Comparison of ENCODE assay signal across 8 cellular contexts in the genomic region with DNA sequence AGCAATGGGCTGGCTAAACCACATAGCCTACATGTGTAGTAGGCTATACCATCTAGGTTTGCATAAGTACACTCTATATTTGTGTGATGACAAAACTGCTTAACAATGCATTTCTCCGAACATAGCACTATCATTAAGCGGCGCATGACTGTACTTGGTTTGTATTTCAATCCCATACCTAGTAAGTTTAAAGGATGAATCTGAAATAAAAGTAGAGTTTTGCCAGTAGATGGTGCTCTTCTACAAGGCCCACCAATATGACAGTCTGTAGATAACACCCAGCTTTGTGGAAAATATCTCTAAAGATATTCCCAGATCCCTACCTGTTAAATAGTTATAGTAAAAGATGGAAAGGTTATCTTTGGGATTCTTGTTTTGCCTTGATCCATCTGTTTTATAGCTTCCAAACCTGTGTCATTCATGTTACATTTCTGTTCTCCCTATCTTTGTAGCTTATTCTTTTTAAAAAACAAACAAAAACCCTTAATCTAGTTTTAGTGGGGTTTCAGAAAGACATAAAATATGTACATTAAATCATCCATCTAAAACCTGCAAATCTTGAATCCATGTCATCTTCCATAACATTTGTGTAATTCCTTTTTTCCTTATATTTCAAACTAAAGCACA. TPM values are rescaled to one million over a fixed set of nuclear protein-coding genes. Genes with fewer than 3 reads are reported as not detected.
DNase-seq lines count a peak whose midpoint lies in the region; ATAC-seq and TF ChIP-seq lines count a peak whose summit lies in the region.

No MANE protein-coding gene starts in this region.

- POLR2A ChIA-PET in T-cell (lab: Charles Lee) = no interaction called here

- ATAC-seq in T-cell (replicated peaks in 1 of 4) (peak; percentile 37 to 62 (median 46)), foreskin keratinocyte (peak; percentile 96), GM21447 (IDR thresholded peaks at IDR 0.05; ENCODE audit: unreplicated experiment) (no peak)

- no peak overlapping the region for H3K27ac Mint-ChIP-seq in T-cell

- no peaks in the 10 kb centered on the region for H3K27me3 ChIP-seq in GM06990 (replicated peaks; ENCODE audit: control insufficient read depth, insufficient read depth, low read length)
- H3K27me3 ChIP-seq in foreskin keratinocyte = no peaks in the 10 kb centered on the region

- H3K4me3 ChIP-seq in GM06990 (replicated peaks; ENCODE audit: low read depth, low read length) (no peak overlapping the region), HFF-Myc (replicated peaks; ENCODE audit: low read depth, low read length) (no peak overlapping the region), retinal pigment epithelial cell (ENCODE audit: low read length) (no peak overlapping the region)

- H3K36me3 Mint-ChIP-seq in T-cell = peaks cover 32% of the 10 kb centered on the region

- H3K27ac ChIP-seq in foreskin keratinocyte = no peak overlapping the region

- no peaks in the 10 kb centered on the region for H3K27me3 Mint-ChIP-seq in T-cell

- no peak overlapping the region for H3K4me3 Mint-ChIP-seq in T-cell

- no peaks in the 10 kb centered on the region for H3K4me1 ChIP-seq in foreskin keratinocyte

- TF ChIP-seq CTCF in GM06990 (IDR thresholded peaks at IDR 0.05; ENCODE audit: insufficient read depth, low read length, poor library complexity, severe bottlenecking) (peak; percentile 60), HFF-Myc (IDR thresholded peaks at IDR 0.05; ENCODE audit: low read depth, low read length, missing control alignments) (peak; percentile 53), foreskin keratinocyte (conservative IDR thresholded peaks at IDR 0.05) (peak; percentile 81), retinal pigment epithelial cell (conservative IDR thresholded peaks at IDR 0.05; ENCODE audit: low read depth, low read length) (peak; percentile 68)

- no peaks in the 10 kb centered on the region for H3K9me3 Mint-ChIP-seq in T-cell

- DNase-seq in A172 (ENCODE audit: low spot score) = peak; percentile 74
- no peak for DNase-seq in GM06990 (ENCODE audit: extremely low read depth, insufficient read length)
- peak; percentile 14 for DNase-seq in HFF-Myc (ENCODE audit: extremely low read depth, low read depth)
- peak; percentile 19 for DNase-seq in MV-4-11 (lab: John Stamatoyannopoulos, UW)
- no peak for DNase-seq in T-cell
- DNase-seq in foreskin keratinocyte = peak; percentile 47 to 69
- DNase-seq in retinal pigment epithelial cell (ENCODE audit: low read depth) = no peak

- CTCF ChIA-PET in T-cell (lab: Charles Lee) = interaction anchor here (0.6 to 2.5 kb wide), 17 partner anchors 12 to 405 kb away, joined by 3 to 25 read pairs (median 3); no protein-coding TSS in a partner anchor

- H3K36me3 ChIP-seq in GM06990 (ENCODE audit: control insufficient read depth, insufficient read depth, low read length) = peaks cover 2% of the 10 kb centered on the region; the same call in 1 of the 2 replicates

- H3K4me1 Mint-ChIP-seq in T-cell = peaks cover 8 to 14% (median 11%) of the 10 kb centered on the region in 3 donors

RNA-seq across cellular contexts. Expression of a gene that starts 20.7 kb away (rescaled TPM):
- total RNA-seq in A172 (2014; rRNA removed; shearing (Covaris generic)) = 20.5 and 22.7 TPM in 2 replicates
- total RNA-seq in T-cell (1 to 10 TPM; 8.3 to 9.9 (median 8.6) TPM), foreskin keratinocyte (9.5 and 9.6 TPM in 2 replicates)
- polyA plus RNA-seq in foreskin keratinocyte = 1.2 and 1.3 TPM in 2 replicates

RNA-seq across cellular contexts. Expression of a gene that starts 33.9 kb away (rescaled TPM):
- total RNA-seq in A172 (2014; rRNA removed; shearing (Covaris generic)) = 77.6 and 80.0 TPM in 2 replicates
- total RNA-seq in T-cell (under 1 TPM; 0.41 to 0.93 (median 0.44) TPM), foreskin keratinocyte (32.6 and 39.2 TPM in 2 replicates)
- polyA plus RNA-seq in foreskin keratinocyte = 7.7 and 10.9 TPM in 2 replicates

Comparison
In these comparisons a context has a peak if more than half of its experiments do, and no peak if none do; other contexts are left out.
1. DNase-seq: peak in A172 (single experiment), HFF-Myc (single experiment), MV-4-11 (single experiment) and foreskin keratinocyte (2 of 2); none in GM06990 (single experiment), T-cell (0 of 34) and retinal pigment epithelial cell (single experiment).
2. RNA of a gene that starts 33.9 kb away (total RNA-seq): 77.6 to 80.0 TPM in A172 and 32.6 to 39.2 TPM in foreskin keratinocyte; 0.41 to 0.93 TPM in T-cell; every median in the first group is over 10 times any median in the second.
3. Peak in every context shown above with its lines, with median percentiles within 50 percentile points of each other: CTCF ChIP-seq.